ENCODE assay signal across 1 cellular context in genomic region chr19:23260956-23261355, GRCh38.
TF ChIP-seq lines count a peak whose summit lies in the region.

No MANE protein-coding gene starts in this region.

TF ChIP-seq in HepG2, 621 proteins besides CTCF, POLR2A, EP300 and RAD21:
- TF ChIP-seq HOXA9 (CRISPR knock-in tag; IDR thresholded peaks at IDR 0.05; ENCODE audit: borderline replicate concordance), result no peak
- TF ChIP-seq LCORL (IDR thresholded peaks at IDR 0.05), result no peak
- no peak for TF ChIP-seq LCORL (CRISPR knock-in tag; IDR thresholded peaks at IDR 0.05)
- TF ChIP-seq HOXD1 (CRISPR knock-in tag; IDR thresholded peaks at IDR 0.05), result no peak
- no peak for TF ChIP-seq YEATS2 (CRISPR knock-in tag; IDR thresholded peaks at IDR 0.05; ENCODE audit: borderline replicate concordance)
- no peak for TF ChIP-seq ATRX (CRISPR knock-in tag; IDR thresholded peaks at IDR 0.05; ENCODE audit: borderline replicate concordance)
- TF ChIP-seq ZNF816 (CRISPR knock-in tag; IDR thresholded peaks at IDR 0.05; ENCODE audit: borderline replicate concordance), result no peak
- TF ChIP-seq ZNF800 (CRISPR knock-in tag; IDR thresholded peaks at IDR 0.05), result no peak
- TF ChIP-seq SP5 (CRISPR knock-in tag; IDR thresholded peaks at IDR 0.05; ENCODE audit: borderline replicate concordance, low read depth), result no peak
- no peak for TF ChIP-seq TGIF2 (CRISPR knock-in tag; IDR thresholded peaks at IDR 0.05)
- no peak for TF ChIP-seq HNRNPUL1 (IDR thresholded peaks at IDR 0.05; ENCODE audit: low read depth, low read length)
- TF ChIP-seq FOXM1 (CRISPR knock-in tag; IDR thresholded peaks at IDR 0.05), result no peak
- no peak for TF ChIP-seq ARID4A (CRISPR knock-in tag; IDR thresholded peaks at IDR 0.05; ENCODE audit: borderline replicate concordance)
- TF ChIP-seq ZBTB7B (CRISPR knock-in tag; IDR thresholded peaks at IDR 0.05), result no peak
- no peak for TF ChIP-seq RXRB (CRISPR knock-in tag; IDR thresholded peaks at IDR 0.05; ENCODE audit: borderline replicate concordance)
- no peak for TF ChIP-seq ZNF776 (CRISPR knock-in tag; IDR thresholded peaks at IDR 0.05)
- no peak for TF ChIP-seq ZNF33B (CRISPR knock-in tag; IDR thresholded peaks at IDR 0.05)
- no peak for TF ChIP-seq ESRRA (CRISPR knock-in tag; IDR thresholded peaks at IDR 0.05; ENCODE audit: low read depth)
- no peak for TF ChIP-seq ZNF558 (CRISPR knock-in tag; IDR thresholded peaks at IDR 0.05; ENCODE audit: borderline replicate concordance)
TF ChIP-seq in HepG2: peak in this region for 0.
